ENCODE assay signal across 7 cellular contexts in genomic region chr19:21740559-21740958, GRCh38.
"Had no signal": no experiment of that assay in that cellular context is flagged by ENCODE, and none has a peak within 500 bp of the region (broad histone marks: within the 10 kb centered on the region; RNA-seq: fewer than 3 reads in every experiment).

No MANE protein-coding gene starts in this region.

- ATAC-seq: GM12878 had no signal

- H3K4me3 ChIP-seq: GM12878 had no signal

- FAIRE-seq: GM12891, GM12892, GM18507, GM19239 had no signal

- DNase-seq: GDM1, GF-D8 had no signal
